1 cellular context compared by ENCODE assay signal in the genomic region with DNA sequence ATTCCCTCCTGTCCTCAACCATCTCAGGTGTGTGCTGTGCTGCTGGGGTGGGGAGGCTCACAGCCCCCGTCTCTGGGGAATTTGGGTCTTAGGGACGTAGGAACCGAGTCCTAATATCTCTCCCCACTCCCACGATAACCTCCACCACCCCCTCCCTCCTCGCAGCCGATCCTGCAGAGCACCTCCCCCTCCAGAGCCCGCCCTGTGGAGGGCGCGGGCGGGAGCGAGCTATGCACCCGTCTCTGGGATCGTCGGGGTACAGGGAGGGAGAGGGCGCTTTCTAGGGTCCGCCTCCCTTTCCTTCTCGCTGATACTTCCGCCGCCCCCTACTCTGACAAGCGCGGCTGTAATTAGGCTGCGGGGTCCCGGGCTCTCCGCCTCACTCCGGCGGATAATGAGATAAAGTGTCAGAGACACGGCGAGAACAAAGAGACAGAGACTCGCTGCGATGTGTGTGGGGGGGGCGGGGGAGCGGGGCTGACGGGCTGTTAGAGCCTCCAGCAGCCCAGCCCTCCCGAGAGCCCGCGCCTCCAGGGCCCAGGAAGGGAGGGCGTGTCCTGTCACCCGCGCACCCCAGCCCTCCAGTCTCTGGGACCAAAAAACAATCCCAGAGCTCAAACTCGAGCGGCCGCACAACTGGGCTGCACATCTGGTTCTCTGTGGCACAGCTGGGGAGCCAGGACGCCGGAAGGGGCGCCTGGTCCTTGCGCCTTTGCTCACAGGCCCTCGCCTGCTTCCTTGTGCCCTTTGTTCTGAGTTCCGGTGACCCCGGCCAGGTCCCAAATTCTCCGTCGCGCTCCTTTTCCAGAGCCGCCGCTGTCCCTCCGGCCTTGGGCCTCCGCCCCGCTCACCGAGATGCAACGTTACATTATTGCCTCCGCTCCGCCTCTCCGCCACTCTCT.
TF ChIP-seq lines count a peak whose summit lies in the region.

No MANE protein-coding gene starts in this region.

TF ChIP-seq in HEK293T, 16 proteins besides CTCF, POLR2A, EP300 and RAD21:
- TF ChIP-seq, protein P1, sequence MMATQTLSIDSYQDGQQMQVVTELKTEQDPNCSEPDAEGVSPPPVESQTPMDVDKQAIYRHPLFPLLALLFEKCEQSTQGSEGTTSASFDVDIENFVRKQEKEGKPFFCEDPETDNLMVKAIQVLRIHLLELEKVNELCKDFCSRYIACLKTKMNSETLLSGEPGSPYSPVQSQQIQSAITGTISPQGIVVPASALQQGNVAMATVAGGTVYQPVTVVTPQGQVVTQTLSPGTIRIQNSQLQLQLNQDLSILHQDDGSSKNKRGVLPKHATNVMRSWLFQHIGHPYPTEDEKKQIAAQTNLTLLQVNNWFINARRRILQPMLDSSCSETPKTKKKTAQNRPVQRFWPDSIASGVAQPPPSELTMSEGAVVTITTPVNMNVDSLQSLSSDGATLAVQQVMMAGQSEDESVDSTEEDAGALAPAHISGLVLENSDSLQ (IDR thresholded peaks at IDR 0.05) = no peak
- no peak for TF ChIP-seq TARDBP (IDR thresholded peaks at IDR 0.05)
- no peak for TF ChIP-seq BHLHE40 (IDR thresholded peaks at IDR 0.05; ENCODE audit: borderline replicate concordance)
- no peak for TF ChIP-seq SP1 (IDR thresholded peaks at IDR 0.05)
- TF ChIP-seq FOXM1 (IDR thresholded peaks at IDR 0.05; ENCODE audit: borderline replicate concordance) = no peak
- no peak for TF ChIP-seq NFRKB (IDR thresholded peaks at IDR 0.05)
- TF ChIP-seq HDGF (IDR thresholded peaks at IDR 0.05; ENCODE audit: borderline replicate concordance) = no peak
- no peak for TF ChIP-seq L3MBTL2 (conservative IDR thresholded peaks at IDR 0.05)
- TF ChIP-seq CTBP1 (IDR thresholded peaks at IDR 0.05; ENCODE audit: borderline replicate concordance) = no peak
- TF ChIP-seq ELF4 (IDR thresholded peaks at IDR 0.05) = no peak
- TF ChIP-seq SUZ12 (IDR thresholded peaks at IDR 0.05) = no peak
- no peak for TF ChIP-seq FOXK2 (IDR thresholded peaks at IDR 0.05)
- TF ChIP-seq ZNF384 (IDR thresholded peaks at IDR 0.05) = no peak
